Comparison of ENCODE assay signal across 12 cellular contexts in the genomic region with DNA sequence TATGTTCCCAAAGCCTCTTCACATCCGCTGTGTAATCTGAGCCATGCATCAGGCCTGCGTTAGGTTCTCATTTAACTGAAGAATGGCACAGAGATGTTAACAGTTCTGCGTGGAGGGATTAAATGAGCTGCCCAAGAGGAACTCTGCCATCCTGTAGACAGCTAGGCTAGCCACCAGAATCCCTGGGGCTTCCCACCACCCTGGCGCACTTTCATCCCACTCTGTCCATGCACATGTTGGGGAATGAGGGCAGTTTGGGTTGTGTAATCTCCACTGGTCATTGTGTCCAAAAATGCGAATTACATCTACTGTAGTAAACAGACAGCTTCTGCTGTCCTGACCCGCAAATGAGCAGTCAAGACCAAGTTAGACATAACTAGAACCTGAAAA. TPM values are rescaled to one million over a fixed set of nuclear protein-coding genes. Genes with fewer than 3 reads are reported as not detected.
DNase-seq lines count a peak whose midpoint lies in the region; ATAC-seq, FAIRE-seq and TF ChIP-seq lines count a peak whose summit lies in the region.
"Had no signal": no experiment of that assay in that cellular context is flagged by ENCODE, and none has a peak within 500 bp of the region (broad histone marks: within the 10 kb centered on the region; RNA-seq: fewer than 3 reads in every experiment).

No MANE protein-coding gene starts in this region.

- H3K4me2 ChIP-seq in HepG2 (ENCODE audit: low read depth, low read length) = peak overlapping the region; percentile 88

- peak overlapping the region; percentile 42 for H2AFZ ChIP-seq in HepG2 (ENCODE audit: low read length)

- H3K36me3 Mint-ChIP-seq in WTC11 = no peaks in the 10 kb centered on the region
- H3K36me3 Mint-ChIP-seq in immature natural killer cell = no peaks in the 10 kb centered on the region

- H3K9me3 Mint-ChIP-seq in WTC11 = no peaks in the 10 kb centered on the region
- no peaks in the 10 kb centered on the region for H3K9me3 Mint-ChIP-seq in immature natural killer cell

- no peak for FAIRE-seq in HepG2 (lab: Jason Lieb, UNC)
- FAIRE-seq: urothelium cell line had no signal

- H4K20me1 ChIP-seq in HepG2 (ENCODE audit: insufficient read depth, low read length) = peaks cover 25% of the 10 kb centered on the region

- H3K27me3 ChIP-seq in HepG2 (ENCODE audit: control insufficient read depth in 1 of 2, insufficient read depth in 2 of 2, low read length in 2 of 2) (peaks cover 0 to 3% of the 10 kb centered on the region in 2 experiments; a peak in 1 of 5 replicates), right lobe of liver (no peaks in the 10 kb centered on the region), right atrium auricular region (no peaks in the 10 kb centered on the region)

- TF ChIP-seq RAD21 in HepG2 (CRISPR knock-in tag; IDR thresholded peaks at IDR 0.05) = no peak

- TF ChIP-seq EP300 in HepG2 (IDR thresholded peaks at IDR 0.05; ENCODE audit: low read depth in 2 of 2, low read length in 2 of 2) (no peak), HepG2 (CRISPR knock-in tag; IDR thresholded peaks at IDR 0.05; ENCODE audit: borderline replicate concordance) (no peak)

- H3K4me1 Mint-ChIP-seq in WTC11 = peaks cover 37% of the 10 kb centered on the region
- peaks cover 42 to 52% of the 10 kb centered on the region in 2 donors for H3K4me1 Mint-ChIP-seq in immature natural killer cell

- H3K36me3 ChIP-seq in HepG2 (replicated peaks in 1 of 2; ENCODE audit: control insufficient read depth in 1 of 2, insufficient read depth in 2 of 2, low read length in 2 of 2) (no peaks in the 10 kb centered on the region), right lobe of liver (no peaks in the 10 kb centered on the region), right atrium auricular region (no peaks in the 10 kb centered on the region)

- peaks cover 52% of the 10 kb centered on the region for H3K4me1 ChIP-seq in HepG2 (ENCODE audit: insufficient read depth, low read length)
- H3K4me1 ChIP-seq in right lobe of liver = peaks cover 0 to 19% (median 9%) of the 10 kb centered on the region in 4 donors
- peaks cover 0 to 28% of the 10 kb centered on the region in 2 donors for H3K4me1 ChIP-seq in right atrium auricular region

- in situ Hi-C loops in HepG2 (cut with HindIII; ENCODE audit: extremely low pct_ligation_motif_present, low pct_unique_long_range_greater_than_20kb) = no loop called here

- H3K27ac Mint-ChIP-seq in WTC11 = peak overlapping the region; percentile 96
- H3K27ac Mint-ChIP-seq in immature natural killer cell = peak overlapping the region in 3 of 6 donors; percentile 24 to 64 (median 61)

- H3K9me3 ChIP-seq in HepG2 (ENCODE audit: low read length) = no peaks in the 10 kb centered on the region
- no peaks in the 10 kb centered on the region for H3K9me3 ChIP-seq in right lobe of liver
- H3K9me3 ChIP-seq in right atrium auricular region = no peaks in the 10 kb centered on the region

- no peak for TF ChIP-seq POLR2A in HepG2 (IDR thresholded peaks at IDR 0.05; ENCODE audit: insufficient read depth in 1 of 2, low read depth in 2 of 2, low read length in 2 of 2)
- TF ChIP-seq POLR2A in right lobe of liver (IDR thresholded peaks at IDR 0.05) = no peak

- BruUV-seq in HepG2 (replicated peaks; lab: Mats Ljungman, UMichigan) = no TSS peak

- CTCF ChIA-PET in HepG2 (lab: Yijun Ruan, JAX; ENCODE audit: low intra/inter-chr PET ratio, low total read pairs) (no interaction called here), WTC11 (lab: Charles Lee) (interaction anchor here (0.7 kb wide), 1 partner anchor 255 kb away, joined by 4 read pairs; no protein-coding TSS in a partner anchor)

- H3K4me3 ChIP-seq in HepG2 (replicated peaks in 1 of 3; ENCODE audit: insufficient read depth in 1 of 3, low read depth in 2 of 3, low read length in 3 of 3) = peak overlapping the region in 2 of 3 experiments; percentile 73 to 99; a peak in 2 of 6 replicates
- H3K4me3 ChIP-seq in right lobe of liver = no peak overlapping the region
- no peak overlapping the region for H3K4me3 ChIP-seq in right atrium auricular region

- H3K9ac ChIP-seq in HepG2 (ENCODE audit: insufficient read depth, low read depth, low read length) = no peak overlapping the region

- 77% methylated on average over 6 of the region's 6 CpGs for WGBS in HepG2 (ENCODE audit: low lambda C conversion rate)
- 80% methylated on average over 2 of the region's 6 CpGs for WGBS in right lobe of liver (ENCODE audit: insufficient coverage, low coverage, low lambda C conversion rate, missing lambda C conversion rate)

- DNase-seq in HepG2 (ENCODE audit: low spot score) (no peak), right lobe of liver (no peak), WTC11 (ENCODE audit: low spot score) (peak; percentile 33), immature natural killer cell (no peak), superior temporal gyrus (ENCODE audit: extremely low spot score) (no peak), right atrium auricular region (ENCODE audit: low spot score) (no peak), kidney tubule cell (ENCODE audit: low spot score) (no peak)
- DNase-seq: activated CD4-positive, alpha-beta T cell treated with anti-CD3 and anti-CD28 coated beads for 48 hours; NCI-H1105; right cardiac atrium had no signal

- TF ChIP-seq CTCF in HepG2 (CRISPR knock-in tag; IDR thresholded peaks at IDR 0.05) (no peak), right lobe of liver (IDR thresholded peaks at IDR 0.05) (no peak), WTC11 (IDR thresholded peaks at IDR 0.05) (no peak), right atrium auricular region (IDR thresholded peaks at IDR 0.05) (no peak)

- POLR2A ChIA-PET in HepG2 (lab: Yijun Ruan, JAX) (interaction anchor here (0.6 to 2.5 kb wide), 3 partner anchors 22 to 234 kb away, joined by 3 to 26 read pairs (median 14); no protein-coding TSS in a partner anchor), WTC11 (lab: Charles Lee) (interaction anchor here (0.7 to 2.2 kb wide), 2 partner anchors 11 to 58 kb away, joined by 3 to 8 read pairs; partner anchors contain the start of gene RFWD3)

- H3K79me2 ChIP-seq in HepG2 (ENCODE audit: insufficient read depth, low read length) = peaks cover 36% of the 10 kb centered on the region

- intact Hi-C loops in HepG2 (cut with micrococcal nuclease; ENCODE audit: unreplicated experiment) (loop anchor here (5.0 to 10.0 kb wide), 3 partner anchors 36 to 133 kb away; no protein-coding TSS in a partner anchor), right lobe of liver (cut with DNase I) (no loop called here)

- H3K27me3 Mint-ChIP-seq in WTC11 (ENCODE audit: low read depth) (no peaks in the 10 kb centered on the region), immature natural killer cell (ENCODE audit: low read depth in 3 of 3) (peaks cover 3 to 5% (median 5%) of the 10 kb centered on the region in 3 donors)

- peak overlapping the region; percentile 86 for H3K4me3 Mint-ChIP-seq in WTC11
- peak overlapping the region; percentile 88 to 99 (median 95) for H3K4me3 Mint-ChIP-seq in immature natural killer cell

- ATAC-seq in HepG2 (peak; percentile 3; the same call in 2 of the 3 replicates), right lobe of liver (no peak), WTC11 (peak; percentile 58; the same call in 1 of the 2 replicates), GM19328 (IDR thresholded peaks at IDR 0.05; ENCODE audit: unreplicated experiment) (no peak)

- peak overlapping the region; percentile 81 for H3K27ac ChIP-seq in HepG2 (ENCODE audit: extremely low read length, insufficient read depth, low read length)
- no peak overlapping the region for H3K27ac ChIP-seq in right lobe of liver
- no peak overlapping the region for H3K27ac ChIP-seq in right atrium auricular region

RNA-seq across cellular contexts. Expression of gene GLG1, which starts 1.0 kb away (rescaled TPM):
- total RNA-seq in HepG2 (2016; rRNA removed; fragmentation: Illumina TruSeq; extraction: Trizol) (46.1 and 87.7 TPM in 2 replicates), right lobe of liver (10 to 100 TPM; 42.4 to 65.1 (median 44.7) TPM), WTC11 (2021) (156 to 179 TPM (median 171 TPM) in 3 replicates), right atrium auricular region (100 to 1,000 TPM; 102 to 123 TPM)
- total RNA-seq in HepG2 (2016; cell fraction: cytosol; rRNA removed; fragmentation: Illumina TruSeq; extraction: Trizol; ENCODE audit: low read depth) = 26.8 and 36.0 TPM in 2 replicates
- 38.4 and 88.5 TPM in 2 replicates for total RNA-seq in HepG2 (2016; cell fraction: insoluble cytoplasmic fraction; rRNA removed; fragmentation: Illumina TruSeq; extraction: Trizol)
- 19.9 and 23.0 TPM in 2 replicates for total RNA-seq in HepG2 (2016; cell fraction: membrane; rRNA removed; fragmentation: Illumina TruSeq; extraction: Trizol)
- total RNA-seq in HepG2 (2016; cell fraction: nucleus; rRNA removed; fragmentation: Illumina TruSeq; extraction: Trizol) = 101 and 124 TPM in 2 replicates
- polyA plus RNA-seq in HepG2 (2011; rRNA removed) (128 and 141 TPM in 2 replicates), immature natural killer cell (100 to 1,000 TPM in 1 of 3 donors, 10 to 100 TPM in 2; 80.8 to 190 (median 86.3) TPM)
- 92.4 and 107 TPM in 2 replicates for polyA plus RNA-seq in HepG2 (2011; cell fraction: cytosol; rRNA removed)
- 89.7 and 89.9 TPM in 2 replicates for polyA plus RNA-seq in HepG2 (2011; cell fraction: nucleus; rRNA removed)
- polyA plus RNA-seq in HepG2 (2012) = 121 and 125 TPM in 2 replicates
- 3.6 and 3.9 TPM in 2 replicates for polyA plus RNA-seq in HepG2 (2016; cell fraction: cytosol; fragmentation: Illumina TruSeq; extraction: Trizol; ENCODE audit: low read depth)
- polyA plus RNA-seq in HepG2 (2016; cell fraction: insoluble cytoplasmic fraction; fragmentation: Illumina TruSeq; extraction: Trizol; ENCODE audit: low read depth) = 28.4 and 32.8 TPM in 2 replicates
- 6.2 and 7.9 TPM in 2 replicates for polyA plus RNA-seq in HepG2 (2016; cell fraction: membrane; fragmentation: Illumina TruSeq; extraction: Trizol; ENCODE audit: low read depth)
- polyA plus RNA-seq in HepG2 (2016; cell fraction: nucleus; fragmentation: Illumina TruSeq; extraction: Trizol; ENCODE audit: insufficient read depth, low read depth) = 114 and 118 TPM in 2 replicates
- polyA minus RNA-seq in HepG2 (2011; rRNA and poly(A)+ RNA removed; ENCODE audit: low replicate concordance) = 52.8 and 189 TPM in 2 replicates
- 122 and 148 TPM in 2 replicates for polyA minus RNA-seq in HepG2 (2011; cell fraction: cytosol; rRNA and poly(A)+ RNA removed)
- 119 and 159 TPM in 2 replicates for polyA minus RNA-seq in HepG2 (2011; cell fraction: nucleus; rRNA and poly(A)+ RNA removed)

RNA-seq across cellular contexts. Expression of gene RFWD3, which starts 58.7 kb away (rescaled TPM):
- total RNA-seq in HepG2 (2016; rRNA removed; fragmentation: Illumina TruSeq; extraction: Trizol) (62.6 and 87.6 TPM in 2 replicates), right lobe of liver (10 to 100 TPM in 1 of 6 experiments, 1 to 10 TPM in 5; 5.4 to 10.3 (median 7.3) TPM), WTC11 (2021) (78.8 to 109 TPM (median 86.2 TPM) in 3 replicates), right atrium auricular region (1 to 10 TPM; 2.9 to 9.7 TPM)
- 19.3 and 20.6 TPM in 2 replicates for total RNA-seq in HepG2 (2016; cell fraction: cytosol; rRNA removed; fragmentation: Illumina TruSeq; extraction: Trizol; ENCODE audit: low read depth)
- 60.6 and 87.5 TPM in 2 replicates for total RNA-seq in HepG2 (2016; cell fraction: insoluble cytoplasmic fraction; rRNA removed; fragmentation: Illumina TruSeq; extraction: Trizol)
- 41.5 and 48.1 TPM in 2 replicates for total RNA-seq in HepG2 (2016; cell fraction: membrane; rRNA removed; fragmentation: Illumina TruSeq; extraction: Trizol)
- total RNA-seq in HepG2 (2016; cell fraction: nucleus; rRNA removed; fragmentation: Illumina TruSeq; extraction: Trizol) = 46.9 and 59.2 TPM in 2 replicates
- polyA plus RNA-seq in HepG2 (2011; rRNA removed) (21.3 and 23.4 TPM in 2 replicates), immature natural killer cell (10 to 100 TPM in 2 of 3 donors, 1 to 10 TPM in 1; 8.3 to 21.7 (median 14.5) TPM)
- 16.2 and 18.8 TPM in 2 replicates for polyA plus RNA-seq in HepG2 (2011; cell fraction: cytosol; rRNA removed)
- 18.6 and 22.2 TPM in 2 replicates for polyA plus RNA-seq in HepG2 (2011; cell fraction: nucleus; rRNA removed)
- polyA plus RNA-seq in HepG2 (2012) = 14.4 and 18.7 TPM in 2 replicates
- 3.8 and 4.2 TPM in 2 replicates for polyA plus RNA-seq in HepG2 (2016; cell fraction: cytosol; fragmentation: Illumina TruSeq; extraction: Trizol; ENCODE audit: low read depth)
- 57.4 and 60.0 TPM in 2 replicates for polyA plus RNA-seq in HepG2 (2016; cell fraction: insoluble cytoplasmic fraction; fragmentation: Illumina TruSeq; extraction: Trizol; ENCODE audit: low read depth)
- 12.4 and 12.8 TPM in 2 replicates for polyA plus RNA-seq in HepG2 (2016; cell fraction: membrane; fragmentation: Illumina TruSeq; extraction: Trizol; ENCODE audit: low read depth)
- 42.1 and 46.7 TPM in 2 replicates for polyA plus RNA-seq in HepG2 (2016; cell fraction: nucleus; fragmentation: Illumina TruSeq; extraction: Trizol; ENCODE audit: insufficient read depth, low read depth)
- polyA minus RNA-seq in HepG2 (2011; rRNA and poly(A)+ RNA removed; ENCODE audit: low replicate concordance) = 98.9 and 270 TPM in 2 replicates
- polyA minus RNA-seq in HepG2 (2011; cell fraction: cytosol; rRNA and poly(A)+ RNA removed) = 21.9 and 24.1 TPM in 2 replicates
- polyA minus RNA-seq in HepG2 (2011; cell fraction: nucleus; rRNA and poly(A)+ RNA removed) = 55.6 and 62.2 TPM in 2 replicates

Comparison
In these comparisons a context has a peak if more than half of its experiments do, and no peak if none do; other contexts are left out.
1. ATAC-seq: peak in HepG2 (single experiment) and WTC11 (single experiment); none in right lobe of liver (0 of 4) and GM19328 (single experiment).
2. H3K4me3 ChIP-seq: peak in HepG2 (2 of 3); none in right lobe of liver (0 of 3) and right atrium auricular region (0 of 2).